Comparison of ENCODE assay signal across 1 cellular context in the genomic region with DNA sequence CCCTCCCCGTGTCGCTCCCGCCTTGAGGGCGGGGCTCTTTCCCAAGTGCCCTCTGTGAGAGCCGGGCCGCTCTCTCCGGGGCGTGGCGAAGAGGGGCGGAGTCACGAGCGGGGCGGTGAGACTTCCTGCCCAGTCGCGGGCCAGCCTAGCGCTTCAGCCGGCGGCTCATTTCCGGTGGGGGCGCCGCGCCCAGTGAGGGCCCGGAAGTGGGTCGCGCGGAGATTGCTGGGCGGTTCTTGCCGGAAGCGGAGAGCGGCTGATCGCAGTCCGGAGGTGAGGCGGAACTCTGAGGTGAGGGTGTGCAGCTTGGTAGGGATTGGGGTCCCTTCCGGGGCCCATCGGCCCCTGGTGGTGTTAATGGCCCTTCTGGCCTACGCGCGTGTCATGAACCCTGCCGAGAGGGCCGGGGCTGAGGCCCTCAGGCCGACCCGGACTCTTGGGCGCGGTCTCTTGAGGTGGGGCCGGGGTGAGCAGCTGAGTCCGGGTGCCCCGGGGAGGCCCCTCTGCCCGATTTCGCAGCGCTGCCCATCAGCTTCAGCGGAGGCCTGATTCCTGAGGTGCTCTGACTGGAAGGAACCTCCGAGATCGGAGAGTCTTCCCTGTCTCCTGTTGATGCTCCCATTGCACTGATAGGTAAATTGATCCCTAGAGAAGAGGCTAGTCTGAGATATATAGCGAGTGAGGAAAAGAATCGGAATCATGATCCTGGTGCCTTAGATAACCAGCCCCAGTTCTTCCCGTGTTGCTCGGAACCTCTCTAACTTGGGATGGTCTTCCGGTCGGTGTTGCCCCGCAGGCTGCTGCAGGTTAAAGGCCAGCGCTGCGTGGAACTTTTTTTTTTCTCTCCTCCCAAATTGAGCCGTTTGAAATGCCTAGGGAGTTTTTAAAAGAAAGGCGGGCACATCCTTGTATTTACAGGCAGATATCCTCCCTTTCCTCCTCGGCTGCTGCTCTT.
TF ChIP-seq lines count a peak whose summit lies in the region.

A gene with protein sequence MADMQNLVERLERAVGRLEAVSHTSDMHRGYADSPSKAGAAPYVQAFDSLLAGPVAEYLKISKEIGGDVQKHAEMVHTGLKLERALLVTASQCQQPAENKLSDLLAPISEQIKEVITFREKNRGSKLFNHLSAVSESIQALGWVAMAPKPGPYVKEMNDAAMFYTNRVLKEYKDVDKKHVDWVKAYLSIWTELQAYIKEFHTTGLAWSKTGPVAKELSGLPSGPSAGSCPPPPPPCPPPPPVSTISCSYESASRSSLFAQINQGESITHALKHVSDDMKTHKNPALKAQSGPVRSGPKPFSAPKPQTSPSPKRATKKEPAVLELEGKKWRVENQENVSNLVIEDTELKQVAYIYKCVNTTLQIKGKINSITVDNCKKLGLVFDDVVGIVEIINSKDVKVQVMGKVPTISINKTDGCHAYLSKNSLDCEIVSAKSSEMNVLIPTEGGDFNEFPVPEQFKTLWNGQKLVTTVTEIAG (plus strand): TSS at position 219 of the 955 bp plus-strand sequence. CDS start 18,618 bp downstream, outside the sequence.

TF ChIP-seq in K562, 482 proteins besides CTCF, POLR2A, EP300 and RAD21 (continued from another document and continues in another):
- TF ChIP-seq IRF1 (CRISPR knock-in tag; IDR thresholded peaks at IDR 0.05; ENCODE audit: borderline replicate concordance), result no peak
- no peak for TF ChIP-seq ZC3H11A (IDR thresholded peaks at IDR 0.05; ENCODE audit: low read depth, low read length)
- peak; percentile 40 for TF ChIP-seq U2AF1 (optimal IDR thresholded peaks at IDR 0.05; ENCODE audit: low read depth, low read length)
- peak; percentile 15 for TF ChIP-seq ZNF146 (CRISPR knock-in tag; IDR thresholded peaks at IDR 0.05; ENCODE audit: unreplicated experiment)
- 0 out of 2 replicates have a peak, but pooled peaks have one; percentile 1 for TF ChIP-seq MAFK (IDR thresholded peaks at IDR 0.05; ENCODE audit: low read length)
- no peak for TF ChIP-seq ZNF324 (CRISPR knock-in tag; IDR thresholded peaks at IDR 0.05)
- TF ChIP-seq ZBTB8A (IDR thresholded peaks at IDR 0.05; ENCODE audit: partially characterized antibody), result no peak
- no peak for TF ChIP-seq SETDB1 (IDR thresholded peaks at IDR 0.05; ENCODE audit: low read length)
- no peak; a peak in 1 of 4 replicates for TF ChIP-seq TEAD1 (CRISPR knock-in tag; IDR thresholded peaks at IDR 0.05)
- peak; percentile 79 for TF ChIP-seq PCBP1 (IDR thresholded peaks at IDR 0.05; ENCODE audit: low read depth, low read length, poor library complexity, severe bottlenecking)
- TF ChIP-seq ZNF263 (CRISPR knock-in tag; IDR thresholded peaks at IDR 0.05; ENCODE audit: borderline replicate concordance), result peak; percentile 45; the same call in 1 of the 2 replicates
- TF ChIP-seq, protein P1, sequence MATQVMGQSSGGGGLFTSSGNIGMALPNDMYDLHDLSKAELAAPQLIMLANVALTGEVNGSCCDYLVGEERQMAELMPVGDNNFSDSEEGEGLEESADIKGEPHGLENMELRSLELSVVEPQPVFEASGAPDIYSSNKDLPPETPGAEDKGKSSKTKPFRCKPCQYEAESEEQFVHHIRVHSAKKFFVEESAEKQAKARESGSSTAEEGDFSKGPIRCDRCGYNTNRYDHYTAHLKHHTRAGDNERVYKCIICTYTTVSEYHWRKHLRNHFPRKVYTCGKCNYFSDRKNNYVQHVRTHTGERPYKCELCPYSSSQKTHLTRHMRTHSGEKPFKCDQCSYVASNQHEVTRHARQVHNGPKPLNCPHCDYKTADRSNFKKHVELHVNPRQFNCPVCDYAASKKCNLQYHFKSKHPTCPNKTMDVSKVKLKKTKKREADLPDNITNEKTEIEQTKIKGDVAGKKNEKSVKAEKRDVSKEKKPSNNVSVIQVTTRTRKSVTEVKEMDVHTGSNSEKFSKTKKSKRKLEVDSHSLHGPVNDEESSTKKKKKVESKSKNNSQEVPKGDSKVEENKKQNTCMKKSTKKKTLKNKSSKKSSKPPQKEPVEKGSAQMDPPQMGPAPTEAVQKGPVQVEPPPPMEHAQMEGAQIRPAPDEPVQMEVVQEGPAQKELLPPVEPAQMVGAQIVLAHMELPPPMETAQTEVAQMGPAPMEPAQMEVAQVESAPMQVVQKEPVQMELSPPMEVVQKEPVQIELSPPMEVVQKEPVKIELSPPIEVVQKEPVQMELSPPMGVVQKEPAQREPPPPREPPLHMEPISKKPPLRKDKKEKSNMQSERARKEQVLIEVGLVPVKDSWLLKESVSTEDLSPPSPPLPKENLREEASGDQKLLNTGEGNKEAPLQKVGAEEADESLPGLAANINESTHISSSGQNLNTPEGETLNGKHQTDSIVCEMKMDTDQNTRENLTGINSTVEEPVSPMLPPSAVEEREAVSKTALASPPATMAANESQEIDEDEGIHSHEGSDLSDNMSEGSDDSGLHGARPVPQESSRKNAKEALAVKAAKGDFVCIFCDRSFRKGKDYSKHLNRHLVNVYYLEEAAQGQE (CRISPR knock-in tag; IDR thresholded peaks at IDR 0.05; ENCODE audit: low read depth), result 0 out of 2 replicates have a peak, but pooled peaks have one; percentile 9
- no peak for TF ChIP-seq ZNF311 (CRISPR knock-in tag; IDR thresholded peaks at IDR 0.05)
- no peak for TF ChIP-seq EWSR1 (IDR thresholded peaks at IDR 0.05; ENCODE audit: borderline replicate concordance, low read depth, partially characterized antibody)
- TF ChIP-seq NR2C2 (CRISPR knock-in tag; IDR thresholded peaks at IDR 0.05), result no peak; the same call in 1 of the 2 replicates
- TF ChIP-seq NR2C2 (tag; IDR thresholded peaks at IDR 0.05), result peak; percentile 88
- TF ChIP-seq JUN (IDR thresholded peaks at IDR 0.05; ENCODE audit: borderline replicate concordance, low read depth, low read length), result 0 out of 2 replicates have a peak, but pooled peaks have one; percentile 27
- TF ChIP-seq JUN (CRISPR knock-in tag; IDR thresholded peaks at IDR 0.05; ENCODE audit: borderline replicate concordance), result no peak
- no peak for TF ChIP-seq NCOA6 (IDR thresholded peaks at IDR 0.05)
- TF ChIP-seq HNRNPH1 (optimal IDR thresholded peaks at IDR 0.05; ENCODE audit: low read depth, low read length), result no peak
- TF ChIP-seq ZNF398 (CRISPR knock-in tag; IDR thresholded peaks at IDR 0.05), result no peak
- TF ChIP-seq SFPQ (IDR thresholded peaks at IDR 0.05; ENCODE audit: low read depth, low read length), result no peak
- no peak; the same call in none of the 2 replicates for TF ChIP-seq MBD2 (IDR thresholded peaks at IDR 0.05; ENCODE audit: borderline replicate concordance, low read depth)
- TF ChIP-seq, protein P2, sequence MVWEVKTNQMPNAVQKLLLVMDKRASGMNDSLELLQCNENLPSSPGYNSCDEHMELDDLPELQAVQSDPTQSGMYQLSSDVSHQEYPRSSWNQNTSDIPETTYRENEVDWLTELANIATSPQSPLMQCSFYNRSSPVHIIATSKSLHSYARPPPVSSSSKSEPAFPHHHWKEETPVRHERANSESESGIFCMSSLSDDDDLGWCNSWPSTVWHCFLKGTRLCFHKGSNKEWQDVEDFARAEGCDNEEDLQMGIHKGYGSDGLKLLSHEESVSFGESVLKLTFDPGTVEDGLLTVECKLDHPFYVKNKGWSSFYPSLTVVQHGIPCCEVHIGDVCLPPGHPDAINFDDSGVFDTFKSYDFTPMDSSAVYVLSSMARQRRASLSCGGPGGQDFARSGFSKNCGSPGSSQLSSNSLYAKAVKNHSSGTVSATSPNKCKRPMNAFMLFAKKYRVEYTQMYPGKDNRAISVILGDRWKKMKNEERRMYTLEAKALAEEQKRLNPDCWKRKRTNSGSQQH (CRISPR knock-in tag; IDR thresholded peaks at IDR 0.05), result 0 out of 2 replicates have a peak, but pooled peaks have one; percentile 12
- no peak for TF ChIP-seq GTF2A2 (tag; IDR thresholded peaks at IDR 0.05)
- peak; percentile 10 for TF ChIP-seq CTCFL (IDR thresholded peaks at IDR 0.05; ENCODE audit: borderline replicate concordance, insufficient read depth, low read depth, low read length, poor library complexity, severe bottlenecking)
- TF ChIP-seq, protein P3, sequence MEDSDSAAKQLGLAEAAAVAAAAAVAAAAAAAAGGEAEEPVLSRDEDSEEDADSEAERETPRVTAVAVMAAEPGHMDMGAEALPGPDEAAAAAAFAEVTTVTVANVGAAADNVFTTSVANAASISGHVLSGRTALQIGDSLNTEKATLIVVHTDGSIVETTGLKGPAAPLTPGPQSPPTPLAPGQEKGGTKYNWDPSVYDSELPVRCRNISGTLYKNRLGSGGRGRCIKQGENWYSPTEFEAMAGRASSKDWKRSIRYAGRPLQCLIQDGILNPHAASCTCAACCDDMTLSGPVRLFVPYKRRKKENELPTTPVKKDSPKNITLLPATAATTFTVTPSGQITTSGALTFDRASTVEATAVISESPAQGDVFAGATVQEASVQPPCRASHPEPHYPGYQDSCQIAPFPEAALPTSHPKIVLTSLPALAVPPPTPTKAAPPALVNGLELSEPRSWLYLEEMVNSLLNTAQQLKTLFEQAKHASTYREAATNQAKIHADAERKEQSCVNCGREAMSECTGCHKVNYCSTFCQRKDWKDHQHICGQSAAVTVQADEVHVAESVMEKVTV (CRISPR knock-in tag; IDR thresholded peaks at IDR 0.05), result no peak
- peak; percentile 73 for TF ChIP-seq RBM25 (IDR thresholded peaks at IDR 0.05; ENCODE audit: low read depth, low read length, severe bottlenecking)
